ENCODE assay signal across 11 cellular contexts in genomic region chr2:129748653-129749052, GRCh38.
A peak's percentile ranks its signal among the peaks of the same experiment; 100 is the strongest.
DNase-seq lines count a peak whose midpoint lies in the region; ATAC-seq and TF ChIP-seq lines count a peak whose summit lies in the region.
"Had no signal": no experiment of that assay in that cellular context is flagged by ENCODE, and none has a peak within 500 bp of the region (broad histone marks: within the 10 kb centered on the region; RNA-seq: fewer than 3 reads in every experiment).

No MANE protein-coding gene starts in this region.

- H3K4me3 ChIP-seq in effector memory CD4-positive, alpha-beta T cell (ENCODE audit: insufficient read depth, low read depth, low read length, poor library complexity, severe bottlenecking): no peak overlapping the region
- H3K4me3 ChIP-seq: left ventricle myocardium inferior, right lobe of liver had no signal

- H3K4me3 Mint-ChIP-seq in mesothelial cell of epicardium: no peak overlapping the region
- no peak overlapping the region for H3K4me3 Mint-ChIP-seq in activated CD4-positive, alpha-beta memory T cell treated with anti-CD3 and anti-CD28 coated beads, Interleukin-2, amount 10 ng/mL, durations not matched to agents 7 days and 5 days

- CTCF ChIA-PET in activated CD4-positive, alpha-beta memory T cell treated with anti-CD3 and anti-CD28 coated beads, Interleukin-2, amount 10 ng/mL, durations not matched to agents 7 days and 5 days (lab: Charles Lee): no interaction called here

- H3K27ac Mint-ChIP-seq in mesothelial cell of epicardium: peak overlapping the region; percentile 28
- H3K27ac Mint-ChIP-seq in activated CD4-positive, alpha-beta memory T cell treated with anti-CD3 and anti-CD28 coated beads, Interleukin-2, amount 10 ng/mL, durations not matched to agents 7 days and 5 days: no peak overlapping the region

- H3K27me3 ChIP-seq in effector memory CD4-positive, alpha-beta T cell (replicated peaks; ENCODE audit: control insufficient read depth, insufficient read depth, low read length, poor library complexity, severe bottlenecking): no peaks in the 10 kb centered on the region
- H3K27me3 ChIP-seq: right lobe of liver had no signal

- DNase-seq in GM13977 (ENCODE audit: low spot score) (no peak), LoVo (ENCODE audit: low spot score) (peak; percentile 15), SK-MEL-5 (ENCODE audit: low read depth, low spot score) (peak; percentile 18), mesothelial cell of epicardium (ENCODE audit: low spot score in 2 of 2, unreplicated experiment in 2 of 2) (peak in 1 of 2 experiments; percentile 30), activated T-cell treated with anti-CD3 and anti-CD28 coated beads for 4 hours (no peak)
- DNase-seq in effector memory CD4-positive, alpha-beta T cell: no peak
- DNase-seq in activated CD4-positive, alpha-beta memory T cell treated with anti-CD3 and anti-CD28 coated beads, Interleukin-2, amount 10 ng/mL, durations not matched to agents 7 days and 5 days: no peak
- DNase-seq: left ventricle myocardium inferior, right lobe of liver, SW 1271 had no signal

- no peaks in the 10 kb centered on the region for H3K9me3 ChIP-seq in effector memory CD4-positive, alpha-beta T cell (ENCODE audit: control insufficient read depth, low read length)
- H3K9me3 ChIP-seq: right lobe of liver had no signal

- no peaks in the 10 kb centered on the region for H3K36me3 ChIP-seq in effector memory CD4-positive, alpha-beta T cell (ENCODE audit: control insufficient read depth, insufficient read depth, low read length)
- H3K36me3 ChIP-seq: left ventricle myocardium inferior, right lobe of liver had no signal

- in situ Hi-C loops in GM13977 (cut with MboI; ENCODE audit: low pct_unique_long_range_greater_than_20kb, low sequenced_read_pairs, unreplicated experiment) (no loop called here), SK-MEL-5 (cut with HindIII; ENCODE audit: low pct_unique_long_range_greater_than_20kb, low sequenced_read_pairs) (no loop called here)

- ATAC-seq in HG03354 (IDR thresholded peaks at IDR 0.05; ENCODE audit: poor library complexity, severe bottlenecking, unreplicated experiment): no peak

- no peaks in the 10 kb centered on the region for H3K4me1 ChIP-seq in effector memory CD4-positive, alpha-beta T cell (ENCODE audit: control insufficient read depth, insufficient read depth, low read length, poor library complexity, severe bottlenecking)
- H3K4me1 ChIP-seq: left ventricle myocardium inferior, right lobe of liver had no signal

- peaks cover 32% of the 10 kb centered on the region for H3K9me3 Mint-ChIP-seq in mesothelial cell of epicardium
- no peaks in the 10 kb centered on the region for H3K9me3 Mint-ChIP-seq in activated CD4-positive, alpha-beta memory T cell treated with anti-CD3 and anti-CD28 coated beads, Interleukin-2, amount 10 ng/mL, durations not matched to agents 7 days and 5 days

- H3K36me3 Mint-ChIP-seq in mesothelial cell of epicardium: peaks cover 17% of the 10 kb centered on the region
- H3K36me3 Mint-ChIP-seq in activated CD4-positive, alpha-beta memory T cell treated with anti-CD3 and anti-CD28 coated beads, Interleukin-2, amount 10 ng/mL, durations not matched to agents 7 days and 5 days (ENCODE audit: low read depth): no peaks in the 10 kb centered on the region

- TF ChIP-seq CTCF in GM13977 (IDR thresholded peaks at IDR 0.05; ENCODE audit: extremely low read depth, insufficient read depth, missing control alignments): peak; percentile 24
- no peak for TF ChIP-seq CTCF in mesothelial cell of epicardium (IDR thresholded peaks at IDR 0.05; ENCODE audit: unreplicated experiment)

- POLR2A ChIA-PET in activated CD4-positive, alpha-beta memory T cell treated with anti-CD3 and anti-CD28 coated beads, Interleukin-2, amount 10 ng/mL, durations not matched to agents 7 days and 5 days (lab: Charles Lee): no interaction called here

- H3K27ac ChIP-seq in effector memory CD4-positive, alpha-beta T cell (ENCODE audit: insufficient read depth, low read length, poor library complexity, severe bottlenecking): no peak overlapping the region
- H3K27ac ChIP-seq: left ventricle myocardium inferior, right lobe of liver had no signal

- peaks cover 20% of the 10 kb centered on the region for H3K4me1 Mint-ChIP-seq in mesothelial cell of epicardium
- H3K4me1 Mint-ChIP-seq in activated CD4-positive, alpha-beta memory T cell treated with anti-CD3 and anti-CD28 coated beads, Interleukin-2, amount 10 ng/mL, durations not matched to agents 7 days and 5 days: no peaks in the 10 kb centered on the region

- H3K27me3 Mint-ChIP-seq in mesothelial cell of epicardium (ENCODE audit: low read depth): no peaks in the 10 kb centered on the region
- H3K27me3 Mint-ChIP-seq in activated CD4-positive, alpha-beta memory T cell treated with anti-CD3 and anti-CD28 coated beads, Interleukin-2, amount 10 ng/mL, durations not matched to agents 7 days and 5 days: no peaks in the 10 kb centered on the region

Comparison
In these comparisons a context has a peak if more than half of its experiments do, and no peak if none do; other contexts are left out.
1. DNase-seq: peak in LoVo (single experiment) and SK-MEL-5 (single experiment); none in GM13977 (single experiment), effector memory CD4-positive, alpha-beta T cell (0 of 3), activated T-cell treated with anti-CD3 and anti-CD28 coated beads for 4 hours (single experiment) and activated CD4-positive, alpha-beta memory T cell treated with anti-CD3 and anti-CD28 coated beads, Interleukin-2, amount 10 ng/mL, durations not matched to agents 7 days and 5 days (single experiment).